ENCODE assay signal across 8 cellular contexts in the genomic region with DNA sequence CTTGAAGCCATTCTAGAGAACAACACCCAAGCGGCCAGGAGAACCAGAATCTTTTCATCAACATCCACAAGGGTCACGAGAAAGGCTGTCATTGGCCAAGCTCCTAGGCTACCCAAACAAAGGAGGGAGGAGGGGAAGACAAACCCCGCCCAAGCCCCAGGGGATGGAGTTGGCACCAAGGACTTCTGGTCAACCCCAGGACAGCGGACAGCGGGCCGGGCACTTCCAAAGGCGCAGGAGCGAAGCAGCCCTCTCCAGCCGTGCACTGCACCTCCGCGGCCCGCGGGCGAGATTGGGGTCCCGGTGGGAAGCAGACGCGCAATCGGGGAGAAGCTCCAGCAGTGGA. TPM values are rescaled to one million over a fixed set of nuclear protein-coding genes. Genes with fewer than 3 reads are reported as not detected.
A peak's percentile ranks its signal among the peaks of the same experiment; 100 is the strongest.
DNase-seq lines count a peak whose midpoint lies in the region; ATAC-seq and TF ChIP-seq lines count a peak whose summit lies in the region.

A gene (plus strand): TSS at position 192 of the 346 bp plus-strand sequence. CDS start 395 bp downstream, outside the sequence.

- no peaks in the 10 kb centered on the region for H3K9me3 ChIP-seq in CD8-positive, alpha-beta T cell (ENCODE audit: low read length)
- no peaks in the 10 kb centered on the region for H3K9me3 ChIP-seq in right atrium auricular region

- H3K4me1 Mint-ChIP-seq in CD8-positive, alpha-beta T cell (ENCODE audit: low read depth), result peaks cover 11% of the 10 kb centered on the region
- H3K4me1 Mint-ChIP-seq in activated CD4-positive, alpha-beta memory T cell treated with anti-CD3 and anti-CD28 coated beads for 36 hours (ENCODE audit: low read depth), result peaks cover 9% of the 10 kb centered on the region
- peaks cover 20% of the 10 kb centered on the region for H3K4me1 Mint-ChIP-seq in progenitor cell of endocrine pancreas (ENCODE audit: low read depth)

- H3K9me3 Mint-ChIP-seq in CD8-positive, alpha-beta T cell, result no peaks in the 10 kb centered on the region
- no peaks in the 10 kb centered on the region for H3K9me3 Mint-ChIP-seq in activated CD4-positive, alpha-beta memory T cell treated with anti-CD3 and anti-CD28 coated beads for 36 hours
- H3K9me3 Mint-ChIP-seq in progenitor cell of endocrine pancreas (ENCODE audit: low read depth), result no peaks in the 10 kb centered on the region

- H3K4me3 Mint-ChIP-seq in CD8-positive, alpha-beta T cell, result peak within 1 kb of the TSS; percentile 71
- peak within 1 kb of the TSS; percentile 9 for H3K4me3 Mint-ChIP-seq in activated CD4-positive, alpha-beta memory T cell treated with anti-CD3 and anti-CD28 coated beads for 36 hours
- H3K4me3 Mint-ChIP-seq in progenitor cell of endocrine pancreas (ENCODE audit: low read depth), result peak within 1 kb of the TSS; percentile 81

- H3K36me3 Mint-ChIP-seq in CD8-positive, alpha-beta T cell, result no peaks in the 10 kb centered on the region
- no peaks in the 10 kb centered on the region for H3K36me3 Mint-ChIP-seq in activated CD4-positive, alpha-beta memory T cell treated with anti-CD3 and anti-CD28 coated beads for 36 hours
- peaks cover 4% of the 10 kb centered on the region for H3K36me3 Mint-ChIP-seq in progenitor cell of endocrine pancreas (ENCODE audit: insufficient read depth)

- H3K4me3 ChIP-seq in CD8-positive, alpha-beta T cell (ENCODE audit: low read depth, low read length), result peak within 1 kb of the TSS; percentile 46
- H3K4me3 ChIP-seq in right atrium auricular region, result peak within 1 kb of the TSS; percentile 54 to 62

- peaks cover 38% of the 10 kb centered on the region for H3K27me3 Mint-ChIP-seq in CD8-positive, alpha-beta T cell (ENCODE audit: low read depth)
- H3K27me3 Mint-ChIP-seq in activated CD4-positive, alpha-beta memory T cell treated with anti-CD3 and anti-CD28 coated beads for 36 hours, result peaks cover 54% of the 10 kb centered on the region
- H3K27me3 Mint-ChIP-seq in progenitor cell of endocrine pancreas, result peaks cover 44% of the 10 kb centered on the region

- H3K27ac ChIP-seq in CD8-positive, alpha-beta T cell (ENCODE audit: low read depth, low read length), result no peak within 1 kb of the TSS
- peak within 1 kb of the TSS; percentile 35 to 40 for H3K27ac ChIP-seq in right atrium auricular region

- no peak for ATAC-seq in CD8-positive, alpha-beta T cell

- no peak for DNase-seq in CD8-positive, alpha-beta T cell
- no peak for DNase-seq in activated CD4-positive, alpha-beta memory T cell treated with anti-CD3 and anti-CD28 coated beads for 36 hours
- DNase-seq in right atrium auricular region (ENCODE audit: low spot score), result no peak
- peak; percentile 37 for DNase-seq in progenitor cell of endocrine pancreas (ENCODE audit: low spot score, unreplicated experiment)
- DNase-seq in EL, result no peak
- DNase-seq in dedifferentiated amniotic fluid mesenchymal stem cell (ENCODE audit: extremely low spot score), result no peak
- DNase-seq in NCI-H1105 (lab: John Stamatoyannopoulos, UW), result no peak
- no peak for DNase-seq in NCI-H2081 treated with DMSO at 0.1 percent for 48 hours (lab: John Stamatoyannopoulos, UW)

- intact Hi-C loops in CD8-positive, alpha-beta T cell (cut with DNase I, micrococcal nuclease), result no loop called here
- intact Hi-C loops in activated CD4-positive, alpha-beta memory T cell treated with anti-CD3 and anti-CD28 coated beads for 36 hours (cut with micrococcal nuclease), result no loop called here

- peaks cover 11% of the 10 kb centered on the region for H3K27me3 ChIP-seq in CD8-positive, alpha-beta T cell (ENCODE audit: insufficient read depth, low read length)
- H3K27me3 ChIP-seq in right atrium auricular region, result no peaks in the 10 kb centered on the region

- CTCF ChIA-PET in CD8-positive, alpha-beta T cell (lab: Charles Lee), result interaction anchor here (1.0 kb wide), 1 partner anchor 23 kb away, joined by 3 read pairs; no protein-coding TSS in a partner anchor
- CTCF ChIA-PET in activated CD4-positive, alpha-beta memory T cell treated with anti-CD3 and anti-CD28 coated beads for 36 hours (lab: Charles Lee), result no interaction called here

- peaks cover 15% of the 10 kb centered on the region for H3K4me1 ChIP-seq in CD8-positive, alpha-beta T cell (ENCODE audit: insufficient read depth, low read length)
- H3K4me1 ChIP-seq in right atrium auricular region, result peaks cover 0 to 21% of the 10 kb centered on the region in 2 donors

- TF ChIP-seq CTCF in CD8-positive, alpha-beta T cell (IDR thresholded peaks at IDR 0.05), result no peak
- TF ChIP-seq CTCF in right atrium auricular region (IDR thresholded peaks at IDR 0.05) (no peak), progenitor cell of endocrine pancreas (IDR thresholded peaks at IDR 0.05; ENCODE audit: unreplicated experiment) (no peak)

- H3K36me3 ChIP-seq in CD8-positive, alpha-beta T cell (ENCODE audit: insufficient read depth, low read length), result no peaks in the 10 kb centered on the region
- no peaks in the 10 kb centered on the region for H3K36me3 ChIP-seq in right atrium auricular region

- POLR2A ChIA-PET in CD8-positive, alpha-beta T cell (lab: Charles Lee), result interaction anchor here (1.5 kb wide), 1 partner anchor 17 kb away, joined by 3 read pairs; no protein-coding TSS in a partner anchor
- POLR2A ChIA-PET in activated CD4-positive, alpha-beta memory T cell treated with anti-CD3 and anti-CD28 coated beads for 36 hours (lab: Charles Lee), result no interaction called here

- H3K27ac Mint-ChIP-seq in CD8-positive, alpha-beta T cell, result no peak within 1 kb of the TSS
- no peak within 1 kb of the TSS for H3K27ac Mint-ChIP-seq in activated CD4-positive, alpha-beta memory T cell treated with anti-CD3 and anti-CD28 coated beads for 36 hours
- peak within 1 kb of the TSS; percentile 90 for H3K27ac Mint-ChIP-seq in progenitor cell of endocrine pancreas

RNA-seq across cellular contexts. Expression of the gene that starts here (rescaled TPM):
- under 1 TPM; 0.08 to 0.16 TPM for total RNA-seq in CD8-positive, alpha-beta T cell
- under 1 TPM; 0.10 to 0.14 TPM for total RNA-seq in activated CD4-positive, alpha-beta memory T cell treated with anti-CD3 and anti-CD28 coated beads for 36 hours
- 1 to 10 TPM; 5.1 to 7.0 TPM for total RNA-seq in right atrium auricular region
- total RNA-seq in progenitor cell of endocrine pancreas, result 14.1 and 16.3 TPM in 2 replicates

Comparison
In these comparisons a context has a peak if more than half of its experiments do, and no peak if none do; other contexts are left out.
1. RNA of the gene that starts here (total RNA-seq): 14.1 to 16.3 TPM in progenitor cell of endocrine pancreas and 5.1 to 7.0 TPM in right atrium auricular region; 0.08 to 0.16 TPM in CD8-positive, alpha-beta T cell and 0.10 to 0.14 TPM in activated CD4-positive, alpha-beta memory T cell treated with anti-CD3 and anti-CD28 coated beads for 36 hours; every median in the first group is over 4 times any median in the second.
2. H3K4me3 Mint-ChIP-seq: peak in every context shown above with its lines; median percentile 81 in progenitor cell of endocrine pancreas; 71 in CD8-positive, alpha-beta T cell; 9 in activated CD4-positive, alpha-beta memory T cell treated with anti-CD3 and anti-CD28 coated beads for 36 hours.